ENCODE assay signal across 8 cellular contexts in genomic region chr3:13879102-13879945, GRCh38. TPM values are rescaled to one million over a fixed set of nuclear protein-coding genes. Genes with fewer than 3 reads are reported as not detected.
DNase-seq lines count a peak whose midpoint lies in the region; ATAC-seq and TF ChIP-seq lines count a peak whose summit lies in the region.

No MANE protein-coding gene starts in this region.

- CTCF ChIA-PET in RWPE1 (lab: Yijun Ruan, JAX) = interaction anchor here (1.4 to 3.8 kb wide), 3 partner anchors 183 to 227 kb away, joined by 3 to 71 read pairs (median 5); no protein-coding TSS in a partner anchor

- TF ChIP-seq CTCF in RWPE1 (conservative IDR thresholded peaks at IDR 0.05; ENCODE audit: low read depth) (no peak), natural killer cell (IDR thresholded peaks at IDR 0.05) (no peak)

- H3K9ac ChIP-seq in BLaER1 = no peak overlapping the region

- H3K27ac ChIP-seq in BLaER1 (no peak overlapping the region), RWPE1 (peak overlapping the region; percentile 81), ectodermal cell (ENCODE audit: insufficient read depth, low read depth, low read length, poor library complexity, severe bottlenecking) (no peak overlapping the region)

- peaks cover 30% of the 10 kb centered on the region for H3K9me3 ChIP-seq in BLaER1
- no peaks in the 10 kb centered on the region for H3K9me3 ChIP-seq in ectodermal cell (ENCODE audit: control insufficient read depth, low read length)

- H3K36me3 ChIP-seq in BLaER1 (no peaks in the 10 kb centered on the region), ectodermal cell (ENCODE audit: control insufficient read depth, insufficient read depth, low read length) (no peaks in the 10 kb centered on the region)

- intact Hi-C loops in natural killer cell (cut with micrococcal nuclease) = no loop called here

- peaks cover 28% of the 10 kb centered on the region; the same call in 1 of the 2 replicates for H4K20me1 ChIP-seq in BLaER1

- DNase-seq in RWPE1 (ENCODE audit: low spot score) (peak; percentile 34), natural killer cell (no peak), HK-2 (ENCODE audit: unreplicated experiment) (no peak)

- ATAC-seq in natural killer cell (peak; percentile 3 to 37 (median 23)), HG02798 (IDR thresholded peaks at IDR 0.05; ENCODE audit: poor library complexity, unreplicated experiment) (no peak), GM19455 (IDR thresholded peaks at IDR 0.05; ENCODE audit: unreplicated experiment) (no peak), GM18511 (IDR thresholded peaks at IDR 0.05; ENCODE audit: unreplicated experiment) (no peak)

- 1% methylated on average over 64 of the region's 64 CpGs for WGBS in ectodermal cell, 2 experiments

- H3K27me3 Mint-ChIP-seq in natural killer cell (ENCODE audit: low read depth in 2 of 2) = peaks cover 59 to 65% of the 10 kb centered on the region in 2 donors

- peak overlapping the region; percentile 52 for H3K4me3 Mint-ChIP-seq in natural killer cell

- no peak overlapping the region for H3K27ac Mint-ChIP-seq in natural killer cell

- peaks cover 0 to 11% of the 10 kb centered on the region in 2 donors for H3K4me1 Mint-ChIP-seq in natural killer cell

- H3K4me1 ChIP-seq in BLaER1 (no peaks in the 10 kb centered on the region), ectodermal cell (ENCODE audit: control insufficient read depth, insufficient read depth, low read length) (peaks cover 12% of the 10 kb centered on the region)

- H3K27me3 ChIP-seq in BLaER1 (peaks cover 93% of the 10 kb centered on the region), ectodermal cell (ENCODE audit: control insufficient read depth, insufficient read depth, low read length, poor library complexity, severe bottlenecking) (peaks cover 99% of the 10 kb centered on the region)

- no peaks in the 10 kb centered on the region for H3K9me3 Mint-ChIP-seq in natural killer cell

- 0 out of 2 replicates have a peak overlapping the region, but pooled peaks have one; percentile 11 for H3K4me3 ChIP-seq in BLaER1
- peak overlapping the region; percentile 30 for H3K4me3 ChIP-seq in ectodermal cell (ENCODE audit: insufficient read depth, low read depth, low read length)

- no peak overlapping the region for H3K4me2 ChIP-seq in BLaER1

- no peaks in the 10 kb centered on the region for H3K36me3 Mint-ChIP-seq in natural killer cell

- POLR2A ChIA-PET in RWPE1 (lab: Yijun Ruan, JAX; ENCODE audit: low non-redundant PET) = no interaction called here

RNA-seq across cellular contexts. Expression of gene WNT7A, which starts 0.5 kb away (rescaled TPM):
- polyA plus RNA-seq in ectodermal cell (2013, experiment 1 of 4) = 0.15 TPM
- polyA plus RNA-seq in ectodermal cell (2013, experiment 2 of 4) = 0.27 TPM
- polyA plus RNA-seq in ectodermal cell (2013, experiment 3 of 4) = 0.64 TPM
- polyA plus RNA-seq in ectodermal cell (2013, experiment 4 of 4) = 1.3 TPM
- total RNA-seq in natural killer cell = under 1 TPM in 2 of 3 donors, not detected in 1; 0.18 to 0.45 TPM

Comparison
In these comparisons a context has a peak if more than half of its experiments do, and no peak if none do; other contexts are left out.
1. ATAC-seq: peak in natural killer cell (3 of 3); none in HG02798 (single experiment), GM19455 (single experiment) and GM18511 (single experiment).